23 cellular contexts compared by ENCODE assay signal in genomic region chr7:35676211-35676610, GRCh38. TPM values are rescaled to one million over a fixed set of nuclear protein-coding genes. Genes with fewer than 3 reads are reported as not detected.
A peak's percentile ranks its signal among the peaks of the same experiment; 100 is the strongest.
DNase-seq lines count a peak whose midpoint lies in the region; ATAC-seq, FAIRE-seq and TF ChIP-seq lines count a peak whose summit lies in the region.
"Had no signal": no experiment of that assay in that cellular context is flagged by ENCODE, and none has a peak within 500 bp of the region (broad histone marks: within the 10 kb centered on the region; RNA-seq: fewer than 3 reads in every experiment).

No MANE protein-coding gene starts in this region.

- BruUV-seq in K562 (replicated peaks; lab: Mats Ljungman, UMichigan), result no TSS peak

- H3K9me3 ChIP-seq in BE2C (no peaks in the 10 kb centered on the region), MM.1S (replicated peaks; ENCODE audit: insufficient read depth, low read length) (no peaks in the 10 kb centered on the region), K562 (replicated peaks; ENCODE audit: control insufficient read depth, insufficient read depth, low read depth, low read length) (no peaks in the 10 kb centered on the region)
- H3K9me3 ChIP-seq: heart right ventricle, thoracic aorta had no signal

- CTCF ChIA-PET in K562 (lab: Yijun Ruan, JAX; ENCODE audit: low intra/inter-chr PET ratio), result no interaction called here

- no peaks in the 10 kb centered on the region for H3F3A ChIP-seq in MM.1S (ENCODE audit: insufficient read depth, low read length)

- FAIRE-seq in K562 (lab: Jason Lieb, UNC), result no peak
- FAIRE-seq: astrocyte had no signal

- POLR2A ChIA-PET in K562 (lab: Yijun Ruan, JAX), result interaction anchor here (0.7 to 1.3 kb wide), 2 partner anchors 10 to 19 kb away, joined by 4 read pairs; partner anchors contain the start of gene HERPUD2

- H3K27me3 ChIP-seq in BE2C, result no peaks in the 10 kb centered on the region
- no peaks in the 10 kb centered on the region for H3K27me3 ChIP-seq in MM.1S (replicated peaks; ENCODE audit: insufficient read depth, low read length)
- no peaks in the 10 kb centered on the region for H3K27me3 ChIP-seq in K562 (ENCODE audit: control insufficient read depth in 2 of 2, insufficient read depth in 2 of 2, low read length in 2 of 2)
- H3K27me3 ChIP-seq: heart right ventricle had no signal

- H3K4me1 ChIP-seq in BE2C, result peaks cover 5% of the 10 kb centered on the region; the same call in 1 of the 2 replicates
- peaks cover 8% of the 10 kb centered on the region for H3K4me1 ChIP-seq in MM.1S (ENCODE audit: low read length)
- H3K4me1 ChIP-seq in K562 (replicated peaks in 1 of 2; ENCODE audit: control insufficient read depth in 2 of 2, insufficient read depth in 2 of 2, low read length in 2 of 2), result peaks cover 0 to under 1% of the 10 kb centered on the region in 2 experiments; a peak in 1 of 5 replicates

- in situ Hi-C loops in K562 (cut with MboI), result no loop called here

- TF ChIP-seq CTCF in BE2C (IDR thresholded peaks at IDR 0.05; ENCODE audit: low read depth, low read length) (peak; percentile 20; the same call in 1 of the 2 replicates), GM12874 (IDR thresholded peaks at IDR 0.05; ENCODE audit: insufficient read depth, low read depth, low read length) (0 out of 2 replicates have a peak, but pooled peaks have one; percentile 8), MM.1S (IDR thresholded peaks at IDR 0.05; ENCODE audit: low read length) (0 out of 2 replicates have a peak, but pooled peaks have one; percentile 12), K562 (IDR thresholded peaks at IDR 0.05 in 2 of 3, conservative IDR thresholded peaks at IDR 0.05 in 1 of 3; ENCODE audit: insufficient read depth in 2 of 3, low read depth in 1 of 3, low read length in 3 of 3) (no peak)

- H2AFZ ChIP-seq in MM.1S (ENCODE audit: low read length) (no peak overlapping the region), K562 (ENCODE audit: low read depth, low read length) (no peak overlapping the region)

- H3K79me2 ChIP-seq in MM.1S (ENCODE audit: low read length) (peaks cover 17% of the 10 kb centered on the region), K562 (ENCODE audit: control insufficient read depth, insufficient read depth, low read length) (peaks cover 22% of the 10 kb centered on the region)

- H3K27ac ChIP-seq in MM.1S (ENCODE audit: low read length) (no peak overlapping the region), K562 (ENCODE audit: extremely low read depth, low read depth, low read length) (no peak overlapping the region)
- H3K27ac ChIP-seq: heart right ventricle, thoracic aorta, WERI-Rb-1 had no signal

- no peak overlapping the region for H3K9ac ChIP-seq in MM.1S (ENCODE audit: low read length)
- H3K9ac ChIP-seq in K562 (ENCODE audit: insufficient read depth in 1 of 2, low read depth in 2 of 2, low read length in 2 of 2), result no peak overlapping the region

- H3K9me2 ChIP-seq in MM.1S (replicated peaks; ENCODE audit: insufficient read depth, low read length), result no peaks in the 10 kb centered on the region

- TF ChIP-seq RAD21 in K562 (CRISPR knock-in tag; conservative IDR thresholded peaks at IDR 0.05 in 1 of 2, IDR thresholded peaks at IDR 0.05 in 1 of 2), result no peak

- no peak overlapping the region for H3K4me3 ChIP-seq in BE2C (ENCODE audit: low read depth, low read length)
- no peak overlapping the region for H3K4me3 ChIP-seq in MM.1S (ENCODE audit: low read length)
- H3K4me3 ChIP-seq in K562, result no peak overlapping the region
- H3K4me3 ChIP-seq: heart right ventricle, thoracic aorta had no signal

- H4K20me1 ChIP-seq in MM.1S (ENCODE audit: insufficient read depth, low read length) (peaks cover 3% of the 10 kb centered on the region; the same call in 1 of the 2 replicates), K562 (replicated peaks; ENCODE audit: control insufficient read depth, insufficient read depth, low read length) (peaks cover 4% of the 10 kb centered on the region; the same call in 1 of the 2 replicates)

- TF ChIP-seq EP300 in K562 (IDR thresholded peaks at IDR 0.05; ENCODE audit: low read length), result no peak

- no peak for TF ChIP-seq POLR2A in K562 (conservative IDR thresholded peaks at IDR 0.05)

- ATAC-seq in K562, result peak; percentile 57
- ATAC-seq: Right ventricle myocardium inferior had no signal

- no peak overlapping the region for H3K4me2 ChIP-seq in MM.1S (ENCODE audit: low read depth, low read length)
- H3K4me2 ChIP-seq in K562 (ENCODE audit: insufficient read depth, low read length), result no peak overlapping the region

- H3K36me3 ChIP-seq in BE2C (no peaks in the 10 kb centered on the region), MM.1S (replicated peaks; ENCODE audit: insufficient read depth, low read length) (no peaks in the 10 kb centered on the region), K562 (ENCODE audit: control insufficient read depth, insufficient read depth, low read length) (no peaks in the 10 kb centered on the region)
- H3K36me3 ChIP-seq: thoracic aorta, WERI-Rb-1 had no signal

- intact Hi-C loops in K562 (cut with micrococcal nuclease), result no loop called here

- 58% methylated on average over 1 of the region's 1 CpG for WGBS in K562 (ENCODE audit: insufficient coverage, low coverage, missing lambda C conversion rate)

- DNase-seq in BE2C (no peak), MM.1S (no peak), K562 (ENCODE audit: extremely low read depth in 1 of 4, low spot score in 3 of 4) (peak in 2 of 4 experiments; percentile 16 to 17), germinal center (ENCODE audit: low spot score) (no peak), NCI-H2227 (lab: John Stamatoyannopoulos, UW; ENCODE audit: unreplicated experiment) (no peak), NCI-H774 (lab: John Stamatoyannopoulos, UW) (no peak), cerebellum (ENCODE audit: low spot score) (no peak)
- DNase-seq: activated CD4-positive, alpha-beta T cell treated with anti-CD3 and anti-CD28 coated beads, Interleukin-2, amount 50 U/mL, for 4 hours; activated naive CD4-positive, alpha-beta T cell treated with anti-CD3 and anti-CD28 coated beads for 36 hours; activated T-cell treated with anti-CD3 and anti-CD28 coated beads, Interleukin-2, amount 50 U/mL, for 1 hour; CD4-positive, alpha-beta memory T cell; DMS153; HCEC 1CT; heart right ventricle; NCI-H1694; nucleus accumbens; retina; stimulated activated CD4-positive, alpha-beta T cell treated with anti-CD3 and anti-CD28 coated beads, Interleukin-12 subunit alpha, Interleukin-12 subunit beta, amount 100 ng/mL, for 4 hours; WERI-Rb-1 had no signal

- H3K9me1 ChIP-seq in K562 (ENCODE audit: control insufficient read depth, insufficient read depth, low read length), result no peaks in the 10 kb centered on the region

TF ChIP-seq in K562, 482 proteins besides CTCF, POLR2A, EP300 and RAD21:
- TF ChIP-seq THAP7 (CRISPR knock-in tag; IDR thresholded peaks at IDR 0.05) (no peak), SOX6 (IDR thresholded peaks at IDR 0.05) (0 out of 2 replicates have a peak, but pooled peaks have one; percentile 13)

RNA-seq across cellular contexts. Expression of gene HERPUD2, which starts 18.7 kb away (rescaled TPM):
- polyA plus RNA-seq in BE2C (2012; ENCODE audit: insufficient read depth, insufficient read length, low read depth), result 11.1 TPM
- total RNA-seq in K562 (2011; cell fraction: chromatin; rRNA removed; ENCODE audit: low replicate concordance), result 19.0 and 30.9 TPM in 2 replicates
- 29.9 and 33.7 TPM in 2 replicates for total RNA-seq in K562 (2011; cell fraction: nucleolus; rRNA removed)
- 33.7 and 34.3 TPM in 2 replicates for total RNA-seq in K562 (2011; cell fraction: nucleoplasm; rRNA removed)
- 9.4 and 9.7 TPM in 2 replicates for total RNA-seq in K562 (2014; rRNA removed)
- 12.3 and 13.2 TPM in 2 replicates for total RNA-seq in K562 (2014; rRNA removed; fragmentation: Illumina TruSeq; extraction: Trizol)
- total RNA-seq in K562 (2015; rRNA removed; fragmentation: Illumina TruSeq; extraction: Trizol), result 12.6 and 13.2 TPM in 2 replicates
- total RNA-seq in K562 (2021), result 14.4 and 15.3 TPM in 2 replicates
- 28.5 and 33.0 TPM in 2 replicates for polyA plus RNA-seq in K562 (2011; rRNA removed)
- polyA plus RNA-seq in K562 (2011; cell fraction: cytosol; rRNA removed), result 27.7 and 35.0 TPM in 2 replicates
- 20.7 and 22.2 TPM in 2 replicates for polyA plus RNA-seq in K562 (2011; cell fraction: nucleus; rRNA removed)
- 11.0 and 14.7 TPM in 2 replicates for polyA plus RNA-seq in K562 (2012)
- polyA plus RNA-seq in K562 (2014; fragmentation: Illumina TruSeq; extraction: Trizol), result 17.2 and 21.8 TPM in 2 replicates
- polyA plus RNA-seq in K562 (2014; fragmentation: Nextera tagmentation; extraction: Ambion mirVana), result 1 to 10 TPM; 4.1 to 5.7 TPM
- polyA plus RNA-seq in K562 (2014; rRNA removed), result 10.8 and 15.7 TPM in 2 replicates
- polyA minus RNA-seq in K562 (2011; rRNA and poly(A)+ RNA removed), result 36.7 and 42.0 TPM in 2 replicates
- 12.8 and 22.0 TPM in 2 replicates for polyA minus RNA-seq in K562 (2011; cell fraction: cytosol; rRNA and poly(A)+ RNA removed)
- polyA minus RNA-seq in K562 (2011; cell fraction: nucleus; rRNA and poly(A)+ RNA removed), result 28.0 and 31.2 TPM in 2 replicates
- 28.9 TPM for total RNA-seq in cerebellum

Comparison
In these comparisons a context has a peak if more than half of its experiments do, and no peak if none do; other contexts are left out.
1. CTCF ChIP-seq: peak in BE2C (single experiment), GM12874 (single experiment) and MM.1S (single experiment); none in K562 (0 of 3).